In the genomic region with DNA sequence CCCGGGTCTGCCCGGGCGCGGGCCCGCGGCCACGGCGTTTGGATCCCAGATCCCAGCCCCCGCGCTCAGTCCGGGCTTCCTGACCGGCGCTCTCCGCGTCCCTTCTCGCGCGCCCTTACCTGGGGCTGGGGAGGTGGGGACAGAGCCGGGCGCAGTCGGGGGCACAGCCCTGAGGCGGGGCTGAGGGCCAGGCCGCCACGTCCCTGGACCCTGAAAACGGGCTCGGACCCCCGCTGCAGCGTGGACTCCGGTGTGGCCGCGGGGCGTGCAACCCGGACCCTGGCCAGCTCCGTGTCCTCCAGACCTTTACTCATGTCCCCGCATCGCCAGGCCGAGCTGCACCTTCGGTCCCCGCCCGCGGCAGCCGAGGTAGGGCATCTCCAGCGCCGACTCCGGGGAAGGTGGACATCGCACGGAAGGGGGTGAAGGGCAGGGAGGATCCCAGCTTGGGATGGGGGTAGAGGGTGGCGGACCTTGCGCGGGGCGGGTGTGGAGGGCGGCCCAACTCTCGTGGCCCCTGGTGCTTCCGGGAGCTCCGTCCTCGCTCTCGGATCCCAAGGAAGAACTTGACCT, we compare ENCODE assay signal across 1 cellular context.
TF ChIP-seq lines count a peak whose summit lies in the region.

No MANE protein-coding gene starts in this region.

TF ChIP-seq in K562, 482 proteins besides CTCF, POLR2A, EP300 and RAD21 (continued from another document):
- TF ChIP-seq, protein P1, sequence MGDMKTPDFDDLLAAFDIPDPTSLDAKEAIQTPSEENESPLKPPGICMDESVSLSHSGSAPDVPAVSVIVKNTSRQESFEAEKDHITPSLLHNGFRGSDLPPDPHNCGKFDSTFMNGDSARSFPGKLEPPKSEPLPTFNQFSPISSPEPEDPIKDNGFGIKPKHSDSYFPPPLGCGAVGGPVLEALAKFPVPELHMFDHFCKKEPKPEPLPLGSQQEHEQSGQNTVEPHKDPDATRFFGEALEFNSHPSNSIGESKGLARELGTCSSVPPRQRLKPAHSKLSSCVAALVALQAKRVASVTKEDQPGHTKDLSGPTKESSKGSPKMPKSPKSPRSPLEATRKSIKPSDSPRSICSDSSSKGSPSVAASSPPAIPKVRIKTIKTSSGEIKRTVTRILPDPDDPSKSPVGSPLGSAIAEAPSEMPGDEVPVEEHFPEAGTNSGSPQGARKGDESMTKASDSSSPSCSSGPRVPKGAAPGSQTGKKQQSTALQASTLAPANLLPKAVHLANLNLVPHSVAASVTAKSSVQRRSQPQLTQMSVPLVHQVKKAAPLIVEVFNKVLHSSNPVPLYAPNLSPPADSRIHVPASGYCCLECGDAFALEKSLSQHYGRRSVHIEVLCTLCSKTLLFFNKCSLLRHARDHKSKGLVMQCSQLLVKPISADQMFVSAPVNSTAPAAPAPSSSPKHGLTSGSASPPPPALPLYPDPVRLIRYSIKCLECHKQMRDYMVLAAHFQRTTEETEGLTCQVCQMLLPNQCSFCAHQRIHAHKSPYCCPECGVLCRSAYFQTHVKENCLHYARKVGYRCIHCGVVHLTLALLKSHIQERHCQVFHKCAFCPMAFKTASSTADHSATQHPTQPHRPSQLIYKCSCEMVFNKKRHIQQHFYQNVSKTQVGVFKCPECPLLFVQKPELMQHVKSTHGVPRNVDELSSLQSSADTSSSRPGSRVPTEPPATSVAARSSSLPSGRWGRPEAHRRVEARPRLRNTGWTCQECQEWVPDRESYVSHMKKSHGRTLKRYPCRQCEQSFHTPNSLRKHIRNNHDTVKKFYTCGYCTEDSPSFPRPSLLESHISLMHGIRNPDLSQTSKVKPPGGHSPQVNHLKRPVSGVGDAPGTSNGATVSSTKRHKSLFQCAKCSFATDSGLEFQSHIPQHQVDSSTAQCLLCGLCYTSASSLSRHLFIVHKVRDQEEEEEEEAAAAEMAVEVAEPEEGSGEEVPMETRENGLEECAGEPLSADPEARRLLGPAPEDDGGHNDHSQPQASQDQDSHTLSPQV (IDR thresholded peaks at IDR 0.05): no peak
- TF ChIP-seq SMAD4 (CRISPR knock-in tag; conservative IDR thresholded peaks at IDR 0.05) (no peak), ZC3H8 (IDR thresholded peaks at IDR 0.05) (no peak), SMAD1 (IDR thresholded peaks at IDR 0.05; ENCODE audit: low read depth, low read length, partially characterized antibody) (no peak), HOXB6 (CRISPR knock-in tag; IDR thresholded peaks at IDR 0.05; ENCODE audit: borderline replicate concordance) (no peak), TEAD2 (tag; IDR thresholded peaks at IDR 0.05) (no peak), CBX5 (IDR thresholded peaks at IDR 0.05; ENCODE audit: borderline replicate concordance, low read depth) (no peak), GTF2A2 (tag; IDR thresholded peaks at IDR 0.05) (no peak), CBFB (CRISPR knock-in tag; IDR thresholded peaks at IDR 0.05) (no peak), ZNF639 (CRISPR knock-in tag; conservative IDR thresholded peaks at IDR 0.05 in 1 of 2, IDR thresholded peaks at IDR 0.05 in 1 of 2) (peak in 1 of 2 experiments; percentile 59; a peak in 1 of 4 replicates), AFF1 (IDR thresholded peaks at IDR 0.05; ENCODE audit: low read depth in 1 of 2, partially characterized antibody in 2 of 2) (no peak), U2AF1 (optimal IDR thresholded peaks at IDR 0.05; ENCODE audit: low read depth, low read length) (no peak), NFIC (IDR thresholded peaks at IDR 0.05) (no peak), KLF10 (CRISPR knock-in tag; IDR thresholded peaks at IDR 0.05) (no peak), ZNF140 (CRISPR knock-in tag; IDR thresholded peaks at IDR 0.05) (no peak), SMARCB1 (IDR thresholded peaks at IDR 0.05; ENCODE audit: insufficient read length, low read depth) (no peak), POLR3A (IDR thresholded peaks at IDR 0.05; ENCODE audit: borderline replicate concordance, extremely low read depth, insufficient read depth, insufficient read length) (no peak), ETV1 (tag; conservative IDR thresholded peaks at IDR 0.05; ENCODE audit: low read depth) (no peak), ZNF217 (CRISPR knock-in tag; IDR thresholded peaks at IDR 0.05) (no peak)
- TF ChIP-seq, protein P2, sequence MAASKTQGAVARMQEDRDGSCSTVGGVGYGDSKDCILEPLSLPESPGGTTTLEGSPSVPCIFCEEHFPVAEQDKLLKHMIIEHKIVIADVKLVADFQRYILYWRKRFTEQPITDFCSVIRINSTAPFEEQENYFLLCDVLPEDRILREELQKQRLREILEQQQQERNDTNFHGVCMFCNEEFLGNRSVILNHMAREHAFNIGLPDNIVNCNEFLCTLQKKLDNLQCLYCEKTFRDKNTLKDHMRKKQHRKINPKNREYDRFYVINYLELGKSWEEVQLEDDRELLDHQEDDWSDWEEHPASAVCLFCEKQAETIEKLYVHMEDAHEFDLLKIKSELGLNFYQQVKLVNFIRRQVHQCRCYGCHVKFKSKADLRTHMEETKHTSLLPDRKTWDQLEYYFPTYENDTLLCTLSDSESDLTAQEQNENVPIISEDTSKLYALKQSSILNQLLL (CRISPR knock-in tag; IDR thresholded peaks at IDR 0.05; ENCODE audit: borderline replicate concordance): no peak; the same call in 1 of the 2 replicates
- TF ChIP-seq, protein P3, sequence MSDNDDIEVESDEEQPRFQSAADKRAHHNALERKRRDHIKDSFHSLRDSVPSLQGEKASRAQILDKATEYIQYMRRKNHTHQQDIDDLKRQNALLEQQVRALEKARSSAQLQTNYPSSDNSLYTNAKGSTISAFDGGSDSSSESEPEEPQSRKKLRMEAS (CRISPR knock-in tag; IDR thresholded peaks at IDR 0.05): peak; percentile 8; the same call in 1 of the 2 replicates
